Comparison of ENCODE assay signal across 19 cellular contexts in genomic region chr4:138751290-138751689, GRCh38.
DNase-seq lines count a peak whose midpoint lies in the region; TF ChIP-seq lines count a peak whose summit lies in the region.
"Had no signal": no experiment of that assay in that cellular context is flagged by ENCODE, and none has a peak within 500 bp of the region (broad histone marks: within the 10 kb centered on the region; RNA-seq: fewer than 3 reads in every experiment).

No MANE protein-coding gene starts in this region.

- no peaks in the 10 kb centered on the region for H3K79me2 ChIP-seq in GM23248 (ENCODE audit: insufficient read depth)

- TF ChIP-seq CTCF in A673 (conservative IDR thresholded peaks at IDR 0.05; ENCODE audit: low read depth, low read length) (no peak), astrocyte of the spinal cord (IDR thresholded peaks at IDR 0.05; ENCODE audit: low read depth, low read length) (no peak), fibroblast of the aortic adventitia (IDR thresholded peaks at IDR 0.05; ENCODE audit: insufficient read depth, low read length) (no peak)

- H3K36me3 ChIP-seq in A673 (ENCODE audit: insufficient read depth, low read length, poor library complexity, severe bottlenecking) = no peaks in the 10 kb centered on the region
- H3K36me3 ChIP-seq in GM23248 (ENCODE audit: low read depth) = no peaks in the 10 kb centered on the region

- in situ Hi-C loops in GM23248 (cut with MboI) (no loop called here), astrocyte of the spinal cord (cut with HindIII; ENCODE audit: low sequenced_read_pairs) (no loop called here)

- no peaks in the 10 kb centered on the region for H3K9me2 ChIP-seq in GM23248 (ENCODE audit: insufficient read depth)

- no peaks in the 10 kb centered on the region for H3K9me3 ChIP-seq in A673 (ENCODE audit: low read depth, low read length, poor library complexity, severe bottlenecking)
- H3K9me3 ChIP-seq in GM23248 (ENCODE audit: low read depth) = peaks cover 4% of the 10 kb centered on the region

- H3K27ac ChIP-seq in A673 (ENCODE audit: low read depth, low read length, poor library complexity, severe bottlenecking) (no peak overlapping the region), GM23248 (peak overlapping the region; percentile 27; the same call in 1 of the 2 replicates)
- H3K27ac ChIP-seq: C4-2B had no signal

- intact Hi-C loops in A673 (cut with micrococcal nuclease; ENCODE audit: unreplicated experiment) = no loop called here

- H3K4me3 ChIP-seq in A673 (ENCODE audit: low read depth, low read length, poor library complexity, severe bottlenecking) = no peak overlapping the region
- no peak overlapping the region for H3K4me3 ChIP-seq in GM23248
- H3K4me3 ChIP-seq in astrocyte of the spinal cord (ENCODE audit: low read depth, low read length) = no peak overlapping the region
- H3K4me3 ChIP-seq in fibroblast of the aortic adventitia (ENCODE audit: low read depth, low read length) = no peak overlapping the region
- H3K4me3 ChIP-seq: K562 had no signal

- no peaks in the 10 kb centered on the region for H4K20me1 ChIP-seq in GM23248 (ENCODE audit: insufficient read depth)

- CTCF ChIA-PET in A673 (lab: Charles Lee) = no interaction called here

- H2AFZ ChIP-seq in GM23248 = no peak overlapping the region

- no peaks in the 10 kb centered on the region for H3K4me1 ChIP-seq in A673 (ENCODE audit: insufficient read depth, low read length, poor library complexity, severe bottlenecking)
- peaks cover 33% of the 10 kb centered on the region for H3K4me1 ChIP-seq in GM23248 (ENCODE audit: insufficient read depth)

- POLR2A ChIA-PET in A673 (lab: Charles Lee; ENCODE audit: low non-redundant PET) = no interaction called here

- peak; percentile 47 for DNase-seq in A673 (ENCODE audit: low spot score)
- DNase-seq in GM23248 = peak; percentile 84
- DNase-seq in astrocyte of the spinal cord (ENCODE audit: low read depth, low spot score) = peak; percentile 14
- DNase-seq in fibroblast of the aortic adventitia (ENCODE audit: low read depth) = peak; percentile 9
- no peak for DNase-seq in AML-193 (lab: John Stamatoyannopoulos, UW)
- no peak for DNase-seq in NAMALWA (ENCODE audit: low spot score)
- no peak for DNase-seq in medulla oblongata (ENCODE audit: extremely low spot score)
- no peak for DNase-seq in putamen (ENCODE audit: low spot score)
- DNase-seq: 8988T, NCI-H1048, NCI-H1436 treated with DMSO at 0.1 percent for 48 hours, NCI-H2029 treated with DMSO at 0.1 percent for 48 hours, NCI-H2171 treated with DMSO at 0.1 percent for 48 hours, NCI-H446 treated with DMSO at 0.1 percent for 48 hours, NCI-H748 treated with DMSO at 0.1 percent for 48 hours, RPMI8226, SIG-M5 had no signal

- WGBS in GM23248 (ENCODE audit: low coverage in 1 of 2, low lambda C conversion rate in 2 of 2, missing lambda C conversion rate in 2 of 2), 2 experiments = 70 to 72% methylated on average over 2 of the region's 2 CpGs

- peak overlapping the region; percentile 3 for H3K4me2 ChIP-seq in GM23248 (ENCODE audit: unreplicated experiment)

- no peaks in the 10 kb centered on the region for H3K27me3 ChIP-seq in A673 (replicated peaks; ENCODE audit: insufficient read depth, low read depth, low read length, poor library complexity)
- H3K27me3 ChIP-seq in GM23248 (replicated peaks; ENCODE audit: insufficient read depth) = no peaks in the 10 kb centered on the region

- no peak overlapping the region for H3K9ac ChIP-seq in GM23248

- BruUV-seq in A673 (replicated peaks; lab: Mats Ljungman, UMichigan) = no TSS peak

- H3F3A ChIP-seq in GM23248 (ENCODE audit: insufficient read depth) = peaks cover 30% of the 10 kb centered on the region

Comparison
In these comparisons a context has a peak if more than half of its experiments do, and no peak if none do; other contexts are left out.
1. DNase-seq: peak in A673 (single experiment), GM23248 (single experiment), astrocyte of the spinal cord (single experiment) and fibroblast of the aortic adventitia (single experiment); none in AML-193 (0 of 2), NAMALWA (single experiment), medulla oblongata (single experiment) and putamen (single experiment).